In genomic region chr20:63854766-63855362, GRCh38 we compare ENCODE assay signal across 10 cellular contexts. TPM values are rescaled to one million over a fixed set of nuclear protein-coding genes. Genes with fewer than 3 reads are reported as not detected.
DNase-seq lines count a peak whose midpoint lies in the region; ATAC-seq and TF ChIP-seq lines count a peak whose summit lies in the region.
"Had no signal": no experiment of that assay in that cellular context is flagged by ENCODE, and none has a peak within 500 bp of the region (broad histone marks: within the 10 kb centered on the region; RNA-seq: fewer than 3 reads in every experiment).

No MANE protein-coding gene starts in this region.

- intact Hi-C loops in colonic mucosa (cut with DNase I) (no loop called here), spleen (cut with DNase I; ENCODE audit: low total_unique reads) (no loop called here)

- H3K4me1 ChIP-seq in HUES64 (ENCODE audit: insufficient read depth, low read length) (peaks cover 41% of the 10 kb centered on the region), colonic mucosa (peaks cover 8% of the 10 kb centered on the region), spleen (peaks cover 48 to 80% (median 63%) of the 10 kb centered on the region in 6 donors)

- H3K36me3 ChIP-seq in HUES64 (ENCODE audit: insufficient read depth, low read length) (no peaks in the 10 kb centered on the region), colonic mucosa (no peaks in the 10 kb centered on the region), spleen (no peaks in the 10 kb centered on the region)

- TF ChIP-seq CTCF in colonic mucosa (IDR thresholded peaks at IDR 0.05) (no peak), spleen (IDR thresholded peaks at IDR 0.05 in 8 of 11, conservative IDR thresholded peaks at IDR 0.05 in 3 of 11) (no peak)

- H3K27me3 ChIP-seq in HUES64 (ENCODE audit: insufficient read depth, low read length), result no peaks in the 10 kb centered on the region
- H3K27me3 ChIP-seq in colonic mucosa, result peaks cover 26% of the 10 kb centered on the region
- peaks cover 0 to 37% (median 11%) of the 10 kb centered on the region in 7 donors for H3K27me3 ChIP-seq in spleen (replicated peaks in 1 of 7)

- H3K27ac ChIP-seq in HUES64 (ENCODE audit: low read depth, low read length) (no peak overlapping the region; the same call in 1 of the 2 replicates), colonic mucosa (peak overlapping the region; percentile 47), spleen (peak overlapping the region; percentile 75 to 99 (median 82))

- TF ChIP-seq POLR2A in spleen (IDR thresholded peaks at IDR 0.05), result no peak

- ATAC-seq in HG03378 (IDR thresholded peaks at IDR 0.05; ENCODE audit: unreplicated experiment) (no peak), HG03520 (IDR thresholded peaks at IDR 0.05; ENCODE audit: unreplicated experiment) (no peak)

- H3K9me3 ChIP-seq in HUES64 (ENCODE audit: insufficient read depth, low read depth, low read length) (no peaks in the 10 kb centered on the region), colonic mucosa (no peaks in the 10 kb centered on the region), spleen (no peaks in the 10 kb centered on the region)

- WGBS in HUES64, result 21% methylated on average over 26 of the region's 26 CpGs
- 8 to 27% (median 14%) methylated on average over 18 to 26 of the region's 26 CpGs for WGBS in spleen, 5 donors

- H3K9ac ChIP-seq in HUES64 (ENCODE audit: low read depth, low read length) (no peak overlapping the region), colonic mucosa (ENCODE audit: low read depth in 2 of 2, low read length in 2 of 2) (peak overlapping the region in 1 of 2 donors; percentile 56)

- no peak for DNase-seq in colonic mucosa
- peak; percentile 63 for DNase-seq in left kidney (ENCODE audit: low read depth, low spot score)
- peak; percentile 80 for DNase-seq in spleen
- DNase-seq in NOMO-1 (lab: John Stamatoyannopoulos, UW; ENCODE audit: unreplicated experiment in 2 of 2), result no peak
- no peak for DNase-seq in superior temporal gyrus (ENCODE audit: extremely low spot score)
- DNase-seq: DMS79 had no signal

- H3K4me3 ChIP-seq in HUES64 (ENCODE audit: low read length), result peak overlapping the region; percentile 27; the same call in 1 of the 2 replicates
- no peak overlapping the region for H3K4me3 ChIP-seq in colonic mucosa
- H3K4me3 ChIP-seq in spleen, result peak overlapping the region in 1 of 8 donors; percentile 21

RNA-seq across cellular contexts. Expression of gene ABHD16B, which starts 6.4 kb away (rescaled TPM):
- polyA plus RNA-seq in HUES64 (2013, experiment 1 of 2), result not detected
- not detected for polyA plus RNA-seq in HUES64 (2013, experiment 2 of 2)
- not detected for total RNA-seq in colonic mucosa
- total RNA-seq in spleen, result not detected
- under 1 TPM; 0.49 to 0.86 (median 0.57) TPM for polyA plus RNA-seq in spleen
- total RNA-seq: bronchial epithelial cell had no signal

RNA-seq across cellular contexts. Expression of gene TPD52L2, which starts 10.2 kb away (rescaled TPM):
- polyA plus RNA-seq in HUES64 (2013, experiment 1 of 2), result 68.5 TPM
- 63.7 TPM for polyA plus RNA-seq in HUES64 (2013, experiment 2 of 2)
- total RNA-seq in colonic mucosa, result 10 to 100 TPM; 54.0 to 66.1 TPM
- total RNA-seq in spleen, result 100 to 1,000 TPM in 1 of 7 donors, 10 to 100 TPM in 6; 66.3 to 102 (median 92.1) TPM
- 10 to 100 TPM; 60.2 to 94.6 (median 63.5) TPM for polyA plus RNA-seq in spleen

RNA-seq across cellular contexts. Expression of gene ZBTB46, which starts 23.8 kb away (rescaled TPM):
- 5.9 TPM for polyA plus RNA-seq in HUES64 (2013, experiment 1 of 2)
- polyA plus RNA-seq in HUES64 (2013, experiment 2 of 2), result 8.4 TPM
- 1 to 10 TPM; 2.1 to 3.2 TPM for total RNA-seq in colonic mucosa
- 10 to 100 TPM; 27.6 to 76.5 (median 35.9) TPM for total RNA-seq in spleen
- polyA plus RNA-seq in spleen, result 10 to 100 TPM in 1 of 3 donors, 1 to 10 TPM in 2; 3.6 to 14.7 (median 4.7) TPM

RNA-seq across cellular contexts. Expression of gene DNAJC5, which starts 40.1 kb away (rescaled TPM):
- polyA plus RNA-seq in HUES64 (2013, experiment 1 of 2), result 19.1 TPM
- polyA plus RNA-seq in HUES64 (2013, experiment 2 of 2), result 19.7 TPM
- total RNA-seq in colonic mucosa (10 to 100 TPM; 58.9 to 63.9 TPM), spleen (10 to 100 TPM; 47.5 to 83.1 (median 65.4) TPM)
- polyA plus RNA-seq in spleen, result 10 to 100 TPM; 12.7 to 32.3 (median 15.2) TPM

Comparison
In these comparisons a context has a peak if more than half of its experiments do, and no peak if none do; other contexts are left out.
1. DNase-seq: peak in left kidney (single experiment) and spleen (single experiment); none in colonic mucosa (single experiment), NOMO-1 (0 of 2) and superior temporal gyrus (single experiment).
2. RNA of gene ZBTB46, which starts 23.8 kb away (total RNA-seq): 27.6 to 76.5 TPM in spleen; 2.1 to 3.2 TPM in colonic mucosa; every median in the first group is over 4 times any median in the second.